ENCODE assay signal across 9 cellular contexts in the genomic region with DNA sequence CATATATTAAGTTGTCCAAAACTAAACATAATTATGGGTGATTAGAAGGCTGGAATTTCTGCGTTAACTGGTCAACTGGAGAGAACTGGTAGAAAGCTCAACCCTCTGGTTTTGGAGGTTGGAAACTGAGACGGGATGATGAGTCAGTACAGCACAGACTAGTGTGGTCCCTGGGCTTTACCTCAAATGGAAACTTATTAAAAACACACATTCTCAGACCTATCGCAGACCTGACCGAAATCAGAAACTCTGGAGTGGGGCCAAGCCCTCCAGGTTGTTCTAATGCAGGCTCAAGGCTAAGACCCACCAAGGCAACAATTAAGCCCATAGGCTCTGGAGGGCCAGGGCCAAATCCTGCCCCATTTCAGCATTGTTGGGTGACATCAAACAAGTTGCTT.
DNase-seq lines count a peak whose midpoint lies in the region; ATAC-seq, FAIRE-seq and TF ChIP-seq lines count a peak whose summit lies in the region.
"Had no signal": no experiment of that assay in that cellular context is flagged by ENCODE, and none has a peak within 500 bp of the region (broad histone marks: within the 10 kb centered on the region; RNA-seq: fewer than 3 reads in every experiment).

No MANE protein-coding gene starts in this region.

- DNase-seq in stimulated activated CD4-positive, alpha-beta T cell treated with anti-CD3 and anti-CD28 coated beads, Interleukin-15, amount 100 ng/mL, for 24 hours, result peak; percentile 4
- no peak for DNase-seq in stimulated activated CD4-positive, alpha-beta T cell treated with anti-CD3 and anti-CD28 coated beads, Interleukin-1b, Interleukin-23, amount 100 ng/mL, for 48 hours
- DNase-seq in amniotic stem cell (lab: John Stamatoyannopoulos, UW) (peak; percentile 38), urothelium cell line (ENCODE audit: low spot score) (peak; percentile 38), T-helper 17 cell (no peak), tibial nerve (ENCODE audit: low spot score in 2 of 2) (no peak), PC-9 (no peak)
- DNase-seq: spleen had no signal

- H3K36me3 ChIP-seq in tibial nerve (no peaks in the 10 kb centered on the region), PC-9 (ENCODE audit: low read depth) (no peaks in the 10 kb centered on the region)
- H3K36me3 ChIP-seq: spleen had no signal

- no peak overlapping the region for H3K4me2 ChIP-seq in PC-9

- H3K4me3 ChIP-seq in tibial nerve (no peak overlapping the region), PC-9 (no peak overlapping the region)
- H3K4me3 ChIP-seq: spleen had no signal

- peaks cover 0 to 4% (median 0%) of the 10 kb centered on the region in 4 donors for H3K4me1 ChIP-seq in tibial nerve
- peaks cover 52% of the 10 kb centered on the region for H3K4me1 ChIP-seq in PC-9 (replicated peaks; ENCODE audit: insufficient read depth)
- H3K4me1 ChIP-seq: spleen had no signal

- peaks cover 27% of the 10 kb centered on the region for H3F3A ChIP-seq in PC-9 (ENCODE audit: insufficient read depth, low read depth)

- 76 to 95% methylated on average over 4 of the region's 4 CpGs for WGBS in tibial nerve, 2 donors

- CTCF ChIA-PET in PC-9 (lab: Charles Lee), result no interaction called here

- no peak for TF ChIP-seq POLR2A in tibial nerve (IDR thresholded peaks at IDR 0.05)

- TF ChIP-seq CTCF in tibial nerve (IDR thresholded peaks at IDR 0.05) (no peak), PC-9 (conservative IDR thresholded peaks at IDR 0.05) (no peak)

- no peak for FAIRE-seq in urothelium cell line (lab: Jason Lieb, UNC)

- H3K27me3 ChIP-seq in tibial nerve (no peaks in the 10 kb centered on the region), PC-9 (ENCODE audit: insufficient read depth, low read depth) (no peaks in the 10 kb centered on the region)

- no peak overlapping the region for H2AFZ ChIP-seq in PC-9

- H3K27ac Mint-ChIP-seq in T-helper 17 cell, result no peak overlapping the region

- intact Hi-C loops in PC-9 (cut with micrococcal nuclease; ENCODE audit: unreplicated experiment), result no loop called here

- POLR2A ChIA-PET in PC-9 (lab: Charles Lee; ENCODE audit: unreplicated experiment), result no interaction called here

- H3K27ac ChIP-seq in tibial nerve (no peak overlapping the region), PC-9 (no peak overlapping the region)
- H3K27ac ChIP-seq: spleen had no signal

- no peaks in the 10 kb centered on the region for H3K9me2 ChIP-seq in PC-9 (ENCODE audit: insufficient read depth)

- ATAC-seq in HG03103 (IDR thresholded peaks at IDR 0.05; ENCODE audit: low read depth, unreplicated experiment) (peak; percentile 73), T-helper 17 cell (no peak)

- no peaks in the 10 kb centered on the region for H3K79me2 ChIP-seq in PC-9 (ENCODE audit: low read depth)

- peaks cover 2% of the 10 kb centered on the region for H3K36me3 Mint-ChIP-seq in T-helper 17 cell (ENCODE audit: low read depth)

- peaks cover 32% of the 10 kb centered on the region for H3K27me3 Mint-ChIP-seq in T-helper 17 cell

- no peak for TF ChIP-seq EP300 in tibial nerve (IDR thresholded peaks at IDR 0.05)

- H4K20me1 ChIP-seq in PC-9 (ENCODE audit: insufficient read depth), result no peaks in the 10 kb centered on the region

- H3K4me3 Mint-ChIP-seq in T-helper 17 cell, result no peak overlapping the region

- H3K9me3 ChIP-seq in T-helper 17 cell (ENCODE audit: control insufficient read depth, low read length, poor library complexity, severe bottlenecking) (no peaks in the 10 kb centered on the region), tibial nerve (no peaks in the 10 kb centered on the region), PC-9 (ENCODE audit: insufficient read depth, low read depth) (no peaks in the 10 kb centered on the region)
- H3K9me3 ChIP-seq: spleen had no signal

- BruUV-seq in PC-9 (replicated peaks; lab: Mats Ljungman, UMichigan), result no TSS peak

- H3K4me1 Mint-ChIP-seq in T-helper 17 cell, result no peaks in the 10 kb centered on the region

Comparison
In these comparisons a context has a peak if more than half of its experiments do, and no peak if none do; other contexts are left out.
1. DNase-seq: peak in stimulated activated CD4-positive, alpha-beta T cell treated with anti-CD3 and anti-CD28 coated beads, Interleukin-15, amount 100 ng/mL, for 24 hours (single experiment), amniotic stem cell (single experiment) and urothelium cell line (single experiment); none in stimulated activated CD4-positive, alpha-beta T cell treated with anti-CD3 and anti-CD28 coated beads, Interleukin-1b, Interleukin-23, amount 100 ng/mL, for 48 hours (single experiment), T-helper 17 cell (0 of 3), tibial nerve (0 of 2) and PC-9 (0 of 2).